Comparison of ENCODE assay signal across 8 cellular contexts in the genomic region with DNA sequence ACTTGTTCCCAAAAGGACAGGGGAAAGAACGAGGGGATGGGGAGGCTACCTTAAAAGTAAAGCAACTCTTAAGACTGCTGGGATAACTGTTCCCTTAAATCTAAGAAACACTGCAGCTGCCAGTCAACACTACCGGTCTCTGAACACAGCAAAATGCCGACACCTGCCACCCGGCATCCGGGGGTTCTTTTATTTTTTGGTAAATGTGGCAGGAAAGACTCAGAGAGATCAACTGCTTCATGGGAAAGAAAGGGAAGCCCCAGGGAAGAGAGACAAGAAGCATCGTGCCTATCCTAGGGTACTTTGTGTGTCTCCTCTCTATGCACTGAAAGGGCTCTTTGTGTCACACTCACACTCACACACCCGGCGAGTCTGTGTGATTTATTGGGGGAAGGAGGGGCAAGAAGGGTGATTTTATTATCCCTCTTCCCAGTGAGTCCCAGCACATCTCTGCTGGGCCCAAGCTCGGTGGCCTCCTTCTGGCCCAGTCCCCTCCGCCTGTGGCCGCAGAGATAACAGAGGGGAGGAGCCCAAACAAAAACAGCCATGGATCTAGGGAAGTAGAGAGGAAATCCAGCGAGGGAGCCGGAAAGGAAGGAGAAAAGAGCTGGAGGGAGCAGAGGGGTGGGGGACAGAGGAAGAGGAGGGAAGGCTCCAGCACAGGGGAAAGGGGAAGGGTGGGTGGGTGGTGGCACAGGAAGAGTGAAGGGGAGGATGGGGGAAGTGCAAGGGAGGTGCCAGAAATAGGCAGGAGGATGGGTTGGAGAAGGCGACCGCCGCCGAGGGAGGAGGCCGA. TPM values are rescaled to one million over a fixed set of nuclear protein-coding genes. Genes with fewer than 3 reads are reported as not detected.
A peak's percentile ranks its signal among the peaks of the same experiment; 100 is the strongest.
DNase-seq lines count a peak whose midpoint lies in the region; ATAC-seq, FAIRE-seq and TF ChIP-seq lines count a peak whose summit lies in the region.

No MANE protein-coding gene starts in this region.

- H3K36me3 ChIP-seq in OCI-LY1 (ENCODE audit: insufficient read depth, low read length) (no peaks in the 10 kb centered on the region), GM12878 (ENCODE audit: control insufficient read depth in 2 of 2, insufficient read depth in 2 of 2, low read length in 1 of 2) (peaks cover 0 to 3% of the 10 kb centered on the region in 2 experiments; a peak in 1 of 4 replicates)

- H3K4me2 ChIP-seq in OCI-LY1 (ENCODE audit: low read length) (peak overlapping the region; percentile 93), GM12878 (ENCODE audit: control insufficient read depth, insufficient read depth) (peak overlapping the region; percentile 88)

- BruUV-seq in GM12878 (replicated peaks; lab: Mats Ljungman, UMichigan), result no TSS peak

- no peak for TF ChIP-seq EP300 in GM12878 (IDR thresholded peaks at IDR 0.05; ENCODE audit: borderline replicate concordance in 1 of 2, control insufficient read depth in 1 of 2, low read depth in 2 of 2, low read length in 2 of 2)

- TF ChIP-seq POLR2A in GM12878 (IDR thresholded peaks at IDR 0.05; ENCODE audit: low read depth, low read length) (no peak), GM12892 (IDR thresholded peaks at IDR 0.05; ENCODE audit: low read depth, low read length) (no peak)

- H3K79me2 ChIP-seq in OCI-LY1 (ENCODE audit: insufficient read depth, low read length) (no peaks in the 10 kb centered on the region), GM12878 (ENCODE audit: control insufficient read depth, insufficient read depth, low read length) (peaks cover 61% of the 10 kb centered on the region)

- POLR2A ChIA-PET in GM12878 (lab: Charles Lee), result interaction anchor here (0.8 to 1.3 kb wide), 3 partner anchors 26 to 108 kb away, joined by 3 to 4 read pairs (median 3); no protein-coding TSS in a partner anchor

- TF ChIP-seq CTCF in OCI-LY1 (IDR thresholded peaks at IDR 0.05; ENCODE audit: low read length) (no peak), GM12878 (IDR thresholded peaks at IDR 0.05 in 2 of 3, conservative IDR thresholded peaks at IDR 0.05 in 1 of 3; ENCODE audit: control insufficient read depth in 2 of 3, extremely low read depth in 1 of 3, insufficient read depth in 1 of 3, low read depth in 3 of 3, low read length in 3 of 3) (no peak)

- H4K20me1 ChIP-seq in OCI-LY1 (ENCODE audit: insufficient read depth, low read length) (no peaks in the 10 kb centered on the region), GM12878 (ENCODE audit: control insufficient read depth, insufficient read depth) (no peaks in the 10 kb centered on the region)

- CTCF ChIA-PET in GM12878 (lab: Yijun Ruan, JAX), result interaction anchor here (0.6 to 4.1 kb wide), 7 partner anchors 27 to 389 kb away, joined by 3 to 18 read pairs (median 3); partner anchors contain the start of gene REV3L

- whole genome bisulfite sequencing in GM12878 (ENCODE audit: insufficient coverage, insufficient replicate concordance, low lambda C conversion rate, missing lambda C conversion rate), result 3% methylated on average over 12 of the region's 18 CpGs

- FAIRE-seq in GM12878 (lab: Jason Lieb, UNC), result no peak
- no peak for FAIRE-seq in GM12892 (lab: Jason Lieb, UNC)

- H3K4me1 ChIP-seq in OCI-LY1 (ENCODE audit: insufficient read depth, low read length, severe bottlenecking), result peaks cover 11% of the 10 kb centered on the region
- H3K4me1 ChIP-seq in GM12878 (ENCODE audit: control insufficient read depth, insufficient read depth, low read length), result peaks cover 5% of the 10 kb centered on the region

- H3K9me3 ChIP-seq in OCI-LY1 (ENCODE audit: low read length) (no peaks in the 10 kb centered on the region), GM12878 (replicated peaks; ENCODE audit: control insufficient read depth, insufficient read depth, low read length) (no peaks in the 10 kb centered on the region)

- H3K27me3 ChIP-seq in OCI-LY1 (ENCODE audit: insufficient read depth, low read length), result no peaks in the 10 kb centered on the region; the same call in 1 of the 2 replicates
- H3K27me3 ChIP-seq in GM12878 (replicated peaks in 1 of 2; ENCODE audit: control insufficient read depth in 2 of 2, insufficient read depth in 2 of 2, low read length in 1 of 2), result no peaks in the 10 kb centered on the region

- H3F3A ChIP-seq in OCI-LY1 (ENCODE audit: insufficient read depth, low read length), result no peaks in the 10 kb centered on the region

- H3K4me3 ChIP-seq in OCI-LY1 (ENCODE audit: low read depth, low read length, poor library complexity, severe bottlenecking) (peak overlapping the region; percentile 62), GM12878 (peak overlapping the region; percentile 98)

- ATAC-seq in GM12878 (peak; percentile 5), HG02885 (IDR thresholded peaks at IDR 0.05; ENCODE audit: poor library complexity, unreplicated experiment) (no peak)

- DNase-seq in 8988T (peak; percentile 37), ELF-1 (ENCODE audit: low read depth, low spot score) (peak; percentile 56), GM12878 (ENCODE audit: low read depth, low spot score) (no peak), hepatic stellate cell (ENCODE audit: low spot score) (peak; percentile 55), putamen (ENCODE audit: low spot score) (peak; percentile 87), GM12892 (ENCODE audit: insufficient read length) (no peak)

- H3K27ac ChIP-seq in OCI-LY1 (ENCODE audit: low read depth, low read length, poor library complexity, severe bottlenecking), result no peak overlapping the region
- H3K27ac ChIP-seq in GM12878 (ENCODE audit: control insufficient read depth, insufficient read depth), result peak overlapping the region; percentile 76

- RAD21 ChIA-PET in GM12878 (lab: Charles Lee; ENCODE audit: unreplicated experiment), result interaction anchor here (0.6 to 4.7 kb wide), 8 partner anchors 26 to 230 kb away, joined by 3 to 49 read pairs (median 5); no protein-coding TSS in a partner anchor

- intact Hi-C loops in GM12878 (cut with micrococcal nuclease; ENCODE audit: unreplicated experiment), result loop anchor here (1.0 to 5.0 kb wide), 6 partner anchors 27 to 171 kb away; no protein-coding TSS in a partner anchor

- no peak for TF ChIP-seq RAD21 in GM12878 (IDR thresholded peaks at IDR 0.05; ENCODE audit: insufficient read depth, low read depth, low read length)

- SMC1A ChIA-PET in GM12878 (lab: Charles Lee; ENCODE audit: uncharacterized antibody, unreplicated experiment), result interaction anchor here (0.9 to 9.5 kb wide), 10 partner anchors 14 to 155 kb away, joined by 3 to 65 read pairs (median 4); no protein-coding TSS in a partner anchor

- in situ Hi-C loops in GM12878 (cut with MboI), result no loop called here

- no peaks in the 10 kb centered on the region for H3K9me2 ChIP-seq in OCI-LY1 (ENCODE audit: low read depth, low read length)

- H3K9ac ChIP-seq in OCI-LY1 (ENCODE audit: low read length) (no peak overlapping the region), GM12878 (ENCODE audit: control insufficient read depth, insufficient read depth, low read length) (peak overlapping the region; percentile 66)

- H2AFZ ChIP-seq in OCI-LY1 (ENCODE audit: low read length) (no peak overlapping the region), GM12878 (ENCODE audit: control insufficient read depth, low read depth, low read length) (peak overlapping the region; percentile 41)

TF ChIP-seq in GM12878, 131 proteins besides CTCF, POLR2A, EP300 and RAD21 (continues in another document):
- 0 out of 4 replicates have a peak, but pooled peaks of 1 of the 2 experiments have one; percentile 13 for TF ChIP-seq IKZF2 (IDR thresholded peaks at IDR 0.05)
- TF ChIP-seq, protein P1, sequence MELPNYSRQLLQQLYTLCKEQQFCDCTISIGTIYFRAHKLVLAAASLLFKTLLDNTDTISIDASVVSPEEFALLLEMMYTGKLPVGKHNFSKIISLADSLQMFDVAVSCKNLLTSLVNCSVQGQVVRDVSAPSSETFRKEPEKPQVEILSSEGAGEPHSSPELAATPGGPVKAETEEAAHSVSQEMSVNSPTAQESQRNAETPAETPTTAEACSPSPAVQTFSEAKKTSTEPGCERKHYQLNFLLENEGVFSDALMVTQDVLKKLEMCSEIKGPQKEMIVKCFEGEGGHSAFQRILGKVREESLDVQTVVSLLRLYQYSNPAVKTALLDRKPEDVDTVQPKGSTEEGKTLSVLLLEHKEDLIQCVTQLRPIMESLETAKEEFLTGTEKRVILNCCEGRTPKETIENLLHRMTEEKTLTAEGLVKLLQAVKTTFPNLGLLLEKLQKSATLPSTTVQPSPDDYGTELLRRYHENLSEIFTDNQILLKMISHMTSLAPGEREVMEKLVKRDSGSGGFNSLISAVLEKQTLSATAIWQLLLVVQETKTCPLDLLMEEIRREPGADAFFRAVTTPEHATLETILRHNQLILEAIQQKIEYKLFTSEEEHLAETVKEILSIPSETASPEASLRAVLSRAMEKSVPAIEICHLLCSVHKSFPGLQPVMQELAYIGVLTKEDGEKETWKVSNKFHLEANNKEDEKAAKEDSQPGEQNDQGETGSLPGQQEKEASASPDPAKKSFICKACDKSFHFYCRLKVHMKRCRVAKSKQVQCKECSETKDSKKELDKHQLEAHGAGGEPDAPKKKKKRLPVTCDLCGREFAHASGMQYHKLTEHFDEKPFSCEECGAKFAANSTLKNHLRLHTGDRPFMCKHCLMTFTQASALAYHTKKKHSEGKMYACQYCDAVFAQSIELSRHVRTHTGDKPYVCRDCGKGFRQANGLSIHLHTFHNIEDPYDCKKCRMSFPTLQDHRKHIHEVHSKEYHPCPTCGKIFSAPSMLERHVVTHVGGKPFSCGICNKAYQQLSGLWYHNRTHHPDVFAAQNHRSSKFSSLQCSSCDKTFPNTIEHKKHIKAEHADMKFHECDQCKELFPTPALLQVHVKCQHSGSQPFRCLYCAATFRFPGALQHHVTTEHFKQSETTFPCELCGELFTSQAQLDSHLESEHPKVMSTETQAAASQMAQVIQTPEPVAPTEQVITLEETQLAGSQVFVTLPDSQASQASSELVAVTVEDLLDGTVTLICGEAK (IDR thresholded peaks at IDR 0.05; ENCODE audit: borderline replicate concordance), result no peak
- no peak for TF ChIP-seq JUND (IDR thresholded peaks at IDR 0.05; ENCODE audit: low read depth, low read length)

RNA-seq across cellular contexts. Expression of gene FYN, which starts 1.3 kb away (rescaled TPM):
- total RNA-seq in GM12878 (2013; cell fraction: nucleolus; rRNA removed), result 396 and 420 TPM in 2 replicates
- total RNA-seq in GM12878 (2014; rRNA removed) (174 and 176 TPM in 2 replicates), GM12878 (2014; rRNA removed; fragmentation: Illumina TruSeq; extraction: Trizol) (117 and 122 TPM in 2 replicates), GM12878 (2021) (159 and 167 TPM in 2 replicates)
- 42.2 TPM for polyA plus RNA-seq in GM12878 (2011; ENCODE audit: low read depth)
- polyA plus RNA-seq in GM12878 (2011; rRNA removed) (243 and 247 TPM in 2 replicates), GM12878 (2014; fragmentation: Illumina TruSeq; extraction: Trizol) (152 and 192 TPM in 2 replicates), GM12878 (2014; fragmentation: Nextera tagmentation; extraction: Ambion mirVana) (10 to 100 TPM; 51.4 to 55.1 TPM), GM12878 (2014; rRNA removed) (171 and 228 TPM in 2 replicates), GM12878 (2016; fragmentation: Nextera tagmentation; extraction: Ambion mirVana) (10 to 100 TPM; 54.0 to 71.1 TPM)
- polyA plus RNA-seq in GM12878 (2011; cell fraction: cytosol; rRNA removed), result 287 and 300 TPM in 2 replicates
- 483 and 489 TPM in 2 replicates for polyA plus RNA-seq in GM12878 (2011; cell fraction: nucleus; rRNA removed)
- polyA plus RNA-seq in GM12878 (2012), result 64.5 and 80.5 TPM in 2 replicates
- 353 and 414 TPM in 2 replicates for polyA minus RNA-seq in GM12878 (2011; rRNA and poly(A)+ RNA removed)
- 75.5 and 105 TPM in 2 replicates for polyA minus RNA-seq in GM12878 (2011; cell fraction: cytosol; rRNA and poly(A)+ RNA removed)
- polyA minus RNA-seq in GM12878 (2011; cell fraction: nucleus; rRNA and poly(A)+ RNA removed), result 237 and 331 TPM in 2 replicates
- polyA plus RNA-seq in GM12892 (2012; ENCODE audit: missing spikeins), result 4.2 TPM

Comparison
In these comparisons a context has a peak if more than half of its experiments do, and no peak if none do; other contexts are left out.
1. DNase-seq: peak in 8988T (single experiment), ELF-1 (single experiment), hepatic stellate cell (single experiment) and putamen (single experiment); none in GM12878 (single experiment) and GM12892 (single experiment).